ENCODE assay signal across 22 cellular contexts in genomic region chr7:95758187-95758586, GRCh38. TPM values are rescaled to one million over a fixed set of nuclear protein-coding genes. Genes with fewer than 3 reads are reported as not detected.
DNase-seq lines count a peak whose midpoint lies in the region; ATAC-seq and TF ChIP-seq lines count a peak whose summit lies in the region.
"Had no signal": no experiment of that assay in that cellular context is flagged by ENCODE, and none has a peak within 500 bp of the region (broad histone marks: within the 10 kb centered on the region; RNA-seq: fewer than 3 reads in every experiment).

No MANE protein-coding gene starts in this region.

- H3K27ac Mint-ChIP-seq in activated T-cell treated with anti-CD3 and anti-CD28 coated beads, Interleukin-2, amount 50 U/mL, for 72 hours: no peak overlapping the region
- H3K27ac Mint-ChIP-seq: brain; naive thymus-derived CD4-positive, alpha-beta T cell; stimulated activated naive CD8-positive, alpha-beta T cell treated with anti-CD3 and anti-CD28 coated beads, Interleukin-15, amount 100 ng/mL, for 72 hours; T-cell had no signal

- no peaks in the 10 kb centered on the region for H3K4me1 ChIP-seq in left ventricle myocardium inferior
- H3K4me1 ChIP-seq: transverse colon had no signal

- no peaks in the 10 kb centered on the region for H3K9me3 Mint-ChIP-seq in activated T-cell treated with anti-CD3 and anti-CD28 coated beads, Interleukin-2, amount 50 U/mL, for 72 hours

- H3K36me3 Mint-ChIP-seq in activated T-cell treated with anti-CD3 and anti-CD28 coated beads, Interleukin-2, amount 50 U/mL, for 72 hours (ENCODE audit: insufficient read depth in 2 of 2): no peaks in the 10 kb centered on the region
- H3K36me3 Mint-ChIP-seq: brain; naive thymus-derived CD4-positive, alpha-beta T cell; T-cell had no signal

- intact Hi-C loops in left ventricle myocardium inferior (cut with micrococcal nuclease): no loop called here

- no peaks in the 10 kb centered on the region for H3K27me3 Mint-ChIP-seq in activated T-cell treated with anti-CD3 and anti-CD28 coated beads, Interleukin-2, amount 50 U/mL, for 72 hours (ENCODE audit: low read depth)
- H3K27me3 Mint-ChIP-seq: stimulated activated naive CD8-positive, alpha-beta T cell treated with anti-CD3 and anti-CD28 coated beads, Interleukin-15, amount 100 ng/mL, for 72 hours had no signal

- TF ChIP-seq CTCF in left ventricle myocardium inferior (IDR thresholded peaks at IDR 0.05; ENCODE audit: borderline replicate concordance): no peak

- H3K4me3 Mint-ChIP-seq in activated T-cell treated with anti-CD3 and anti-CD28 coated beads, Interleukin-2, amount 50 U/mL, for 72 hours: no peak overlapping the region
- H3K4me3 Mint-ChIP-seq: brain; naive thymus-derived CD4-positive, alpha-beta T cell; stimulated activated naive CD8-positive, alpha-beta T cell treated with anti-CD3 and anti-CD28 coated beads, Interleukin-15, amount 100 ng/mL, for 72 hours; T-cell had no signal

- no peaks in the 10 kb centered on the region for H3K9me3 ChIP-seq in left ventricle myocardium inferior (replicated peaks)
- H3K9me3 ChIP-seq: transverse colon had no signal

- no peaks in the 10 kb centered on the region for H3K36me3 ChIP-seq in left ventricle myocardium inferior
- H3K36me3 ChIP-seq: transverse colon had no signal

- no peak overlapping the region for H3K4me3 ChIP-seq in left ventricle myocardium inferior
- H3K4me3 ChIP-seq: GM12878, hepatocyte, transverse colon had no signal

- H3K27me3 ChIP-seq in left ventricle myocardium inferior (ENCODE audit: low read depth): peaks cover 15% of the 10 kb centered on the region
- H3K27me3 ChIP-seq: hepatocyte, transverse colon had no signal

- H3K4me1 Mint-ChIP-seq in activated T-cell treated with anti-CD3 and anti-CD28 coated beads, Interleukin-2, amount 50 U/mL, for 72 hours (ENCODE audit: low read depth): no peaks in the 10 kb centered on the region
- H3K4me1 Mint-ChIP-seq: brain; naive thymus-derived CD4-positive, alpha-beta T cell; stimulated activated naive CD8-positive, alpha-beta T cell treated with anti-CD3 and anti-CD28 coated beads, Interleukin-15, amount 100 ng/mL, for 72 hours; T-cell had no signal

- H3K27ac ChIP-seq in left ventricle myocardium inferior (replicated peaks): no peak overlapping the region
- H3K27ac ChIP-seq: 22Rv1, hepatocyte, transverse colon had no signal

- ATAC-seq in HG02870 (IDR thresholded peaks at IDR 0.05; ENCODE audit: unreplicated experiment): no peak
- ATAC-seq in activated T-cell treated with anti-CD3 and anti-CD28 coated beads, Interleukin-2, amount 50 U/mL, for 72 hours (replicated peaks in 1 of 2): no peak
- ATAC-seq: GM12878; naive thymus-derived CD4-positive, alpha-beta T cell; stimulated activated naive CD8-positive, alpha-beta T cell treated with anti-CD3 and anti-CD28 coated beads, Interleukin-15, amount 100 ng/mL, for 72 hours; T-cell had no signal

- DNase-seq in DMS 273 (lab: John Stamatoyannopoulos, UW; ENCODE audit: unreplicated experiment): peak; percentile 35
- no peak for DNase-seq in DMS 273 treated with DMSO at 0.1 percent for 48 hours (lab: John Stamatoyannopoulos, UW)
- DNase-seq in NCI-H2081 (lab: John Stamatoyannopoulos, UW): peak; percentile 69 to 89
- DNase-seq in NCI-H526 treated with DMSO at 0.1 percent for 48 hours (lab: John Stamatoyannopoulos, UW): peak; percentile 94
- no peak for DNase-seq in Kasumi-1 (lab: John Stamatoyannopoulos, UW)
- DNase-seq in activated T-cell treated with anti-CD3 and anti-CD28 coated beads, Interleukin-2, amount 50 U/mL, for 72 hours: no peak
- DNase-seq in left ventricle myocardium inferior: no peak
- DNase-seq: activated CD4-positive, alpha-beta T cell treated with anti-CD3 and anti-CD28 coated beads for 48 hours; GF-D8; naive thymus-derived CD4-positive, alpha-beta T cell; NCI-H2029 treated with DMSO at 0.1 percent for 48 hours; Right ventricle myocardium superior; stimulated activated CD4-positive, alpha-beta T cell treated with anti-CD3 and anti-CD28 coated beads, Interleukin-2, amount 100 ng/mL, for 24 hours; stimulated activated naive CD8-positive, alpha-beta T cell treated with anti-CD3 and anti-CD28 coated beads, Interleukin-15, amount 100 ng/mL, for 72 hours; T-cell; transverse colon had no signal

RNA-seq across cellular contexts. Expression of gene DYNC1I1, which starts 14.2 kb away (rescaled TPM):
- not detected for total RNA-seq in activated T-cell treated with anti-CD3 and anti-CD28 coated beads, Interleukin-2, amount 50 U/mL, for 72 hours
- 38.8 TPM for total RNA-seq in left ventricle myocardium inferior
- total RNA-seq: OCI-LY7 had no signal

Comparison
In these comparisons a context has a peak if more than half of its experiments do, and no peak if none do; other contexts are left out.
1. DNase-seq: peak in DMS 273 (single experiment), NCI-H2081 (2 of 2) and NCI-H526 treated with DMSO at 0.1 percent for 48 hours (single experiment); none in DMS 273 treated with DMSO at 0.1 percent for 48 hours (single experiment), Kasumi-1 (0 of 2), activated T-cell treated with anti-CD3 and anti-CD28 coated beads, Interleukin-2, amount 50 U/mL, for 72 hours (0 of 2) and left ventricle myocardium inferior (single experiment).
2. RNA of gene DYNC1I1, which starts 14.2 kb away (total RNA-seq): 38.8 TPM in left ventricle myocardium inferior (single experiment); not detected in activated T-cell treated with anti-CD3 and anti-CD28 coated beads, Interleukin-2, amount 50 U/mL, for 72 hours; every median in the first group is over 10 times any median in the second.